In the genomic region with DNA sequence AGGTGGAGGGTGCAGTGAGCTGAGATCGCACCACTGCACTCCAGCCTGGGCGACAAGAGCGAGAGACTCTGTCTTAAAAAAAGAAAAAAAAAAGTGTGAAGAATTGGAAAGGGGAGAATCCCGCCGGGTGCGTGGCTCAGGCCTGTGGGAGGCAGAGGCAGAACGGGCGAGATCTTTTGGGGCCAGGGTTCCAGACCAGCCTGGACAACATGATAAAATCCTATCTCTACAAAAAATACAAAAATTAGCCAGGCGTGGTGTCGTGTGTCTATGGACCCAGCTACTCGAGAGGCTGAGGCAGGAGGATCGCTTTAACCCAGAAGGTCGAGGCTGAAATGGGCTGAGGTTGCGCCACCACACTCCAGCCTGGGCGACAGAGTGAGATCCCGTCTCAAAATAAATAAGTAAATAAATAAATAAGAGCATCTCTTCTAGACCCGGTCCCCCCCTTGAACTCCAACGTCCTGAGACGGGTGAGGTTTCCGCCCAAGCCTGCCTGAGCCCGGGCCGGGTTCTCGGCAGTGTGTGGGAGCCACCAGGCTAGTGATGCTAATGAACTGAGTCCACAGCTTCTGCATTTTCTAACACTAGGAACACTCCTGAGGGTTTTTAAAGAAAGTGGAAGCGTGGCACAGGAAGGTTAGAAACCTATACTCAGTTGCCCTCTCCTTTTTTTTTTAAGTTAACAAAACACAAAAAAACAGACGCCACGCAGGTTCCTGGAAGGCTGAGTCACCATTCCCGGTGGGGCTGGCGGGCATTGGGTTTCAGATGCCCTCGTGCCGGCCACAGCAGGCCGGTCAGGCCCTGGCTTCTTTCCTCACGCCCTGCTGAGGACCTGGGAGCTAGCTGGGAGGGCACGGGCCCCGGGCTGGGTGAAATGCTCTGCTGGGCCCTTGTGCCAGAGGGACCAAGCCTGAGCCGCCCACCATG, we compare ENCODE assay signal across 11 cellular contexts. TPM values are rescaled to one million over a fixed set of nuclear protein-coding genes. Genes with fewer than 3 reads are reported as not detected.
A peak's percentile ranks its signal among the peaks of the same experiment; 100 is the strongest.
DNase-seq lines count a peak whose midpoint lies in the region; ATAC-seq and TF ChIP-seq lines count a peak whose summit lies in the region.
"Had no signal": no experiment of that assay in that cellular context is flagged by ENCODE, and none has a peak within 500 bp of the region (broad histone marks: within the 10 kb centered on the region; RNA-seq: fewer than 3 reads in every experiment).

No MANE protein-coding gene starts in this region.

- H3K27me3 Mint-ChIP-seq in CD4-positive, alpha-beta T cell, result no peaks in the 10 kb centered on the region
- H3K27me3 Mint-ChIP-seq: stimulated activated naive CD8-positive, alpha-beta T cell treated with anti-CD3 and anti-CD28 coated beads, Interleukin-15, amount 100 ng/mL, for 72 hours had no signal

- peaks cover 8% of the 10 kb centered on the region; the same call in 1 of the 2 replicates for H4K20me1 ChIP-seq in PC-3 (ENCODE audit: low read length)

- H3K27ac ChIP-seq in CD4-positive, alpha-beta T cell (ENCODE audit: low read depth, low read length), result no peak overlapping the region
- no peak overlapping the region for H3K27ac ChIP-seq in PC-3 (ENCODE audit: low read length)
- peak overlapping the region; percentile 35 to 74 for H3K27ac ChIP-seq in breast epithelium
- H3K27ac ChIP-seq in upper lobe of right lung, result no peak overlapping the region

- peaks cover 11% of the 10 kb centered on the region for H3K4me1 Mint-ChIP-seq in CD4-positive, alpha-beta T cell (ENCODE audit: low read depth)

- H3K79me2 ChIP-seq in PC-3 (ENCODE audit: low read length), result peaks cover 24% of the 10 kb centered on the region

- BruUV-seq in PC-3 (replicated peaks; lab: Mats Ljungman, UMichigan), result no TSS peak

- no peak for TF ChIP-seq POLR2A in breast epithelium (IDR thresholded peaks at IDR 0.05)

- TF ChIP-seq CTCF in CD4-positive, alpha-beta T cell (IDR thresholded peaks at IDR 0.05), result no peak
- no peak for TF ChIP-seq CTCF in PC-3 (conservative IDR thresholded peaks at IDR 0.05; ENCODE audit: low read depth, low read length)
- TF ChIP-seq CTCF in breast epithelium (IDR thresholded peaks at IDR 0.05), result no peak
- no peak for TF ChIP-seq CTCF in upper lobe of right lung (IDR thresholded peaks at IDR 0.05)

- no peaks in the 10 kb centered on the region for H3K9me3 ChIP-seq in CD4-positive, alpha-beta T cell (ENCODE audit: control insufficient read depth, low read length)
- no peaks in the 10 kb centered on the region for H3K9me3 ChIP-seq in PC-3 (ENCODE audit: low read length)
- H3K9me3 ChIP-seq in breast epithelium, result no peaks in the 10 kb centered on the region
- H3K9me3 ChIP-seq in upper lobe of right lung, result no peaks in the 10 kb centered on the region

- no peak overlapping the region for H3K4me2 ChIP-seq in PC-3 (ENCODE audit: low read length)

- intact Hi-C loops in CD4-positive, alpha-beta T cell (cut with DNase I, micrococcal nuclease), result no loop called here
- intact Hi-C loops in PC-3 (cut with micrococcal nuclease), result no loop called here
- intact Hi-C loops in breast epithelium (cut with DNase I; ENCODE audit: low total_unique reads), result no loop called here
- intact Hi-C loops in upper lobe of right lung (cut with DNase I), result loop anchor here (10.0 kb wide), 1 partner anchor 49 kb away; the partner anchor contains the start of gene SBNO2

- no peaks in the 10 kb centered on the region for H3K9me2 ChIP-seq in PC-3 (replicated peaks; ENCODE audit: low read length)

- no peaks in the 10 kb centered on the region for H3K9me3 Mint-ChIP-seq in CD4-positive, alpha-beta T cell
- H3K9me3 Mint-ChIP-seq: stimulated activated naive CD8-positive, alpha-beta T cell treated with anti-CD3 and anti-CD28 coated beads, Interleukin-15, amount 100 ng/mL, for 72 hours had no signal

- no peak for DNase-seq in CD4-positive, alpha-beta T cell
- DNase-seq in PC-3, result peak; percentile 12
- DNase-seq in breast epithelium (ENCODE audit: low spot score in 2 of 2), result no peak
- DNase-seq in renal cortical epithelial cell (ENCODE audit: low read depth), result peak; percentile 38
- no peak for DNase-seq in upper lobe of right lung
- no peak for DNase-seq in NOMO-1 treated with DMSO at 0.1 percent for 48 hours (lab: John Stamatoyannopoulos, UW; ENCODE audit: unreplicated experiment)
- DNase-seq: OCI-M1; stimulated activated CD4-positive, alpha-beta T cell treated with anti-CD3 and anti-CD28 coated beads, Interleukin-4, amount 100 ng/mL, for 1 hour; stimulated activated naive CD8-positive, alpha-beta T cell treated with anti-CD3 and anti-CD28 coated beads, Interleukin-15, amount 100 ng/mL, for 72 hours had no signal

- H2AFZ ChIP-seq in PC-3 (ENCODE audit: low read length), result no peak overlapping the region

- POLR2A ChIA-PET in CD4-positive, alpha-beta T cell (lab: Charles Lee), result no interaction called here
- POLR2A ChIA-PET in PC-3 (lab: Charles Lee; ENCODE audit: unreplicated experiment), result no interaction called here

- no peak for ATAC-seq in CD4-positive, alpha-beta T cell (ENCODE audit: poor library complexity)
- ATAC-seq in PC-3 (peak; percentile 64), upper lobe of right lung (no peak), GM19023 (IDR thresholded peaks at IDR 0.05; ENCODE audit: unreplicated experiment) (no peak), HG03045 (IDR thresholded peaks at IDR 0.05; ENCODE audit: unreplicated experiment) (no peak)
- ATAC-seq: stimulated activated naive CD8-positive, alpha-beta T cell treated with anti-CD3 and anti-CD28 coated beads, Interleukin-15, amount 100 ng/mL, for 72 hours had no signal

- no peaks in the 10 kb centered on the region; the same call in 1 of the 2 replicates for H3K4me1 ChIP-seq in PC-3 (ENCODE audit: insufficient read depth, low read length)
- H3K4me1 ChIP-seq in breast epithelium, result peaks cover 0 to 12% of the 10 kb centered on the region in 2 donors
- peaks cover 22% of the 10 kb centered on the region for H3K4me1 ChIP-seq in upper lobe of right lung

- no peak overlapping the region for H3K4me3 ChIP-seq in PC-3 (ENCODE audit: low read length)
- peak overlapping the region in 1 of 3 donors; percentile 28 for H3K4me3 ChIP-seq in breast epithelium
- H3K4me3 ChIP-seq in upper lobe of right lung, result no peak overlapping the region

- H3K27ac Mint-ChIP-seq in CD4-positive, alpha-beta T cell, result peak overlapping the region; percentile 47

- H3K36me3 ChIP-seq in PC-3 (ENCODE audit: low read depth, low read length) (peaks cover 24% of the 10 kb centered on the region), breast epithelium (peaks cover 4% of the 10 kb centered on the region), upper lobe of right lung (peaks cover 74% of the 10 kb centered on the region)

- no peaks in the 10 kb centered on the region for H3K27me3 ChIP-seq in CD4-positive, alpha-beta T cell (ENCODE audit: control insufficient read depth, insufficient read depth, low read length)
- no peaks in the 10 kb centered on the region for H3K27me3 ChIP-seq in PC-3 (ENCODE audit: low read length)
- no peaks in the 10 kb centered on the region for H3K27me3 ChIP-seq in breast epithelium
- H3K27me3 ChIP-seq in upper lobe of right lung, result no peaks in the 10 kb centered on the region

- H3F3A ChIP-seq in PC-3 (ENCODE audit: low read length, unreplicated experiment), result no peaks in the 10 kb centered on the region

- no peak overlapping the region for H3K9ac ChIP-seq in PC-3 (ENCODE audit: low read length)

- peaks cover 45% of the 10 kb centered on the region for H3K36me3 Mint-ChIP-seq in CD4-positive, alpha-beta T cell (ENCODE audit: low read depth)

- CTCF ChIA-PET in CD4-positive, alpha-beta T cell (lab: Charles Lee), result no interaction called here
- CTCF ChIA-PET in PC-3 (lab: Charles Lee), result no interaction called here

- H3K4me3 Mint-ChIP-seq in CD4-positive, alpha-beta T cell, result no peak overlapping the region
- H3K4me3 Mint-ChIP-seq: stimulated activated naive CD8-positive, alpha-beta T cell treated with anti-CD3 and anti-CD28 coated beads, Interleukin-15, amount 100 ng/mL, for 72 hours had no signal

RNA-seq across cellular contexts. Expression of gene GPX4, which starts 22.1 kb away (rescaled TPM):
- total RNA-seq in CD4-positive, alpha-beta T cell, result 100 to 1,000 TPM; 174 to 175 TPM
- total RNA-seq in PC-3 (2014; rRNA removed), result 517 and 644 TPM in 2 replicates
- total RNA-seq in breast epithelium, result 1,000 to 10,000 TPM in 1 of 3 donors, 100 to 1,000 TPM in 2; 357 to 1,796 (median 492) TPM
- 205 and 337 TPM in 2 replicates for total RNA-seq in renal cortical epithelial cell
- 387 TPM for total RNA-seq in upper lobe of right lung

RNA-seq across cellular contexts. Expression of gene POLR2E, which starts 30.7 kb away (rescaled TPM):
- total RNA-seq in CD4-positive, alpha-beta T cell, result 10 to 100 TPM; 45.8 to 49.0 TPM
- total RNA-seq in PC-3 (2014; rRNA removed), result 335 and 375 TPM in 2 replicates
- 100 to 1,000 TPM in 1 of 3 donors, 10 to 100 TPM in 2; 65.9 to 175 (median 89.1) TPM for total RNA-seq in breast epithelium
- 101 and 168 TPM in 2 replicates for total RNA-seq in renal cortical epithelial cell
- total RNA-seq in upper lobe of right lung, result 155 TPM

RNA-seq across cellular contexts. Expression of gene SBNO2, which starts 48.2 kb away (rescaled TPM):
- total RNA-seq in CD4-positive, alpha-beta T cell, result 100 to 1,000 TPM; 126 to 137 TPM
- total RNA-seq in PC-3 (2014; rRNA removed) (62.4 and 75.0 TPM in 2 replicates), breast epithelium (10 to 100 TPM; 15.4 to 63.3 (median 43.9) TPM), renal cortical epithelial cell (40.5 and 113 TPM in 2 replicates), upper lobe of right lung (125 TPM)

RNA-seq across cellular contexts. Expression of gene ARHGAP45, which starts 58.9 kb away (rescaled TPM):
- total RNA-seq in CD4-positive, alpha-beta T cell, result 100 to 1,000 TPM; 861 to 878 TPM
- 45.3 and 68.4 TPM in 2 replicates for total RNA-seq in PC-3 (2014; rRNA removed)
- 10 to 100 TPM; 18.7 to 43.2 (median 23.9) TPM for total RNA-seq in breast epithelium
- 8.3 and 13.4 TPM in 2 replicates for total RNA-seq in renal cortical epithelial cell
- 98.2 TPM for total RNA-seq in upper lobe of right lung

Comparison
In these comparisons a context has a peak if more than half of its experiments do, and no peak if none do; other contexts are left out.
1. DNase-seq: peak in PC-3 (single experiment) and renal cortical epithelial cell (single experiment); none in CD4-positive, alpha-beta T cell (0 of 10), breast epithelium (0 of 2), upper lobe of right lung (single experiment) and NOMO-1 treated with DMSO at 0.1 percent for 48 hours (single experiment).
2. H3K27ac ChIP-seq: peak in breast epithelium (2 of 2); none in CD4-positive, alpha-beta T cell (single experiment), PC-3 (single experiment) and upper lobe of right lung (single experiment).